8 cellular contexts compared by ENCODE assay signal in genomic region chr7:8190121-8190895, GRCh38.
A peak's percentile ranks its signal among the peaks of the same experiment; 100 is the strongest.
DNase-seq lines count a peak whose midpoint lies in the region; ATAC-seq, FAIRE-seq and TF ChIP-seq lines count a peak whose summit lies in the region.

No MANE protein-coding gene starts in this region.

- no peaks in the 10 kb centered on the region for H3K9me3 Mint-ChIP-seq in T-cell
- no peaks in the 10 kb centered on the region for H3K9me3 Mint-ChIP-seq in mesothelial cell of epicardium

- in situ Hi-C loops in GM12878 (cut with MboI): no loop called here

- no peaks in the 10 kb centered on the region for H3K27me3 Mint-ChIP-seq in T-cell
- H3K27me3 Mint-ChIP-seq in mesothelial cell of epicardium (ENCODE audit: low read depth): no peaks in the 10 kb centered on the region

- H3K4me1 ChIP-seq in GM12878 (ENCODE audit: control insufficient read depth, insufficient read depth, low read length): no peaks in the 10 kb centered on the region

- TF ChIP-seq EP300 in GM12878 (IDR thresholded peaks at IDR 0.05; ENCODE audit: borderline replicate concordance in 1 of 2, control insufficient read depth in 1 of 2, low read depth in 2 of 2, low read length in 2 of 2): no peak

- no peaks in the 10 kb centered on the region for H3K36me3 Mint-ChIP-seq in T-cell
- no peaks in the 10 kb centered on the region for H3K36me3 Mint-ChIP-seq in mesothelial cell of epicardium

- H3K79me2 ChIP-seq in GM12878 (ENCODE audit: control insufficient read depth, insufficient read depth, low read length): no peaks in the 10 kb centered on the region

- no peak overlapping the region for H3K4me2 ChIP-seq in GM12878 (ENCODE audit: control insufficient read depth, insufficient read depth)

- no peaks in the 10 kb centered on the region for H3K36me3 ChIP-seq in GM06990 (ENCODE audit: control insufficient read depth, insufficient read depth, low read length)
- H3K36me3 ChIP-seq in GM12878 (ENCODE audit: control insufficient read depth in 2 of 2, insufficient read depth in 2 of 2, low read length in 1 of 2): no peaks in the 10 kb centered on the region

- H4K20me1 ChIP-seq in GM12878 (ENCODE audit: control insufficient read depth, insufficient read depth): no peaks in the 10 kb centered on the region

- H3K4me1 Mint-ChIP-seq in T-cell (peaks cover 15 to 23% (median 20%) of the 10 kb centered on the region in 3 donors), mesothelial cell of epicardium (peaks cover 19% of the 10 kb centered on the region)

- peak; percentile 97 for TF ChIP-seq RAD21 in GM12878 (IDR thresholded peaks at IDR 0.05; ENCODE audit: insufficient read depth, low read depth, low read length)

- H3K4me3 ChIP-seq in GM06990 (replicated peaks; ENCODE audit: low read depth, low read length) (no peak overlapping the region), GM12878 (no peak overlapping the region)

- H3K27ac Mint-ChIP-seq in T-cell: peak overlapping the region in 1 of 2 donors; percentile 34
- no peak overlapping the region for H3K27ac Mint-ChIP-seq in mesothelial cell of epicardium

- TF ChIP-seq CTCF in GM06990 (IDR thresholded peaks at IDR 0.05; ENCODE audit: insufficient read depth, low read length, poor library complexity, severe bottlenecking) (peak; percentile 75), GM12878 (IDR thresholded peaks at IDR 0.05 in 2 of 3, conservative IDR thresholded peaks at IDR 0.05 in 1 of 3; ENCODE audit: control insufficient read depth in 2 of 3, extremely low read depth in 1 of 3, insufficient read depth in 1 of 3, low read depth in 3 of 3, low read length in 3 of 3) (peak; percentile 66 to 82 (median 81); a peak in 5 of 6 replicates), mesothelial cell of epicardium (IDR thresholded peaks at IDR 0.05; ENCODE audit: unreplicated experiment) (no peak)

- SMC1A ChIA-PET in GM12878 (lab: Charles Lee; ENCODE audit: uncharacterized antibody, unreplicated experiment): interaction anchor here (0.6 to 7.4 kb wide), 60 partner anchors 17 to 1087 kb away, joined by 3 to 113 read pairs (median 4); partner anchors contain the start of genes RPA3 and UMAD1

- peak; percentile 70 for ATAC-seq in GM21737 (IDR thresholded peaks at IDR 0.05; ENCODE audit: unreplicated experiment)
- ATAC-seq in T-cell (replicated peaks in 1 of 4): peak; percentile 60 to 80 (median 76)
- peak; percentile 97 for ATAC-seq in GM12878

- H3K4me3 Mint-ChIP-seq in T-cell: no peak overlapping the region
- no peak overlapping the region for H3K4me3 Mint-ChIP-seq in mesothelial cell of epicardium

- CTCF ChIA-PET in T-cell (lab: Charles Lee): interaction anchor here (0.6 to 4.8 kb wide), 33 partner anchors 8 to 1014 kb away, joined by 3 to 81 read pairs (median 4); no protein-coding TSS in a partner anchor
- CTCF ChIA-PET in GM12878 (lab: Yijun Ruan, JAX): interaction anchor here (0.6 to 5.0 kb wide), 61 partner anchors 8 to 1087 kb away, joined by 3 to 46 read pairs (median 4); partner anchors contain the start of gene UMAD1

- H2AFZ ChIP-seq in GM12878 (ENCODE audit: control insufficient read depth, low read depth, low read length): peak overlapping the region; percentile 73

- peak overlapping the region; percentile 44; the same call in 1 of the 2 replicates for H3K27ac ChIP-seq in GM12878 (ENCODE audit: control insufficient read depth, insufficient read depth)

- DNase-seq in GM06990 (ENCODE audit: extremely low read depth, insufficient read length) (peak; percentile 42), LoVo (ENCODE audit: low spot score) (peak; percentile 27), T-cell (peak; percentile 5 to 78 (median 63)), GM12878 (ENCODE audit: low read depth, low spot score) (peak; percentile 77), mesothelial cell of epicardium (ENCODE audit: low spot score in 2 of 2, unreplicated experiment in 2 of 2) (no peak)
- DNase-seq in stimulated activated CD4-positive, alpha-beta T cell treated with anti-CD3 and anti-CD28 coated beads, Interleukin-4, amount 100 ng/mL, for 24 hours: peak; percentile 74

- H3K9ac ChIP-seq in GM12878 (ENCODE audit: control insufficient read depth, insufficient read depth, low read length): no peak overlapping the region

- intact Hi-C loops in GM12878 (cut with micrococcal nuclease; ENCODE audit: unreplicated experiment): loop anchor here (1.0 to 5.0 kb wide), 7 partner anchors 58 to 508 kb away; partner anchors contain the start of gene GLCCI1

- no peaks in the 10 kb centered on the region for H3K9me3 ChIP-seq in GM12878 (replicated peaks; ENCODE audit: control insufficient read depth, insufficient read depth, low read length)

- TF ChIP-seq POLR2A in GM12878 (IDR thresholded peaks at IDR 0.05; ENCODE audit: low read depth, low read length): no peak

- POLR2A ChIA-PET in T-cell (lab: Charles Lee) (interaction anchor here in 1 of 2 donors (0.5 to 0.6 kb wide), 2 partner anchors 36 to 238 kb away, joined by 3 to 5 read pairs; no protein-coding TSS in a partner anchor), GM12878 (lab: Charles Lee) (interaction anchor here (1.0 to 5.3 kb wide), 14 partner anchors 12 to 509 kb away, joined by 3 to 35 read pairs (median 4); partner anchors contain the start of gene GLCCI1)

- 16% methylated on average over 4 of the region's 4 CpGs for WGBS in GM12878 (ENCODE audit: insufficient coverage, insufficient replicate concordance, low lambda C conversion rate, missing lambda C conversion rate)

- RAD21 ChIA-PET in GM12878 (lab: Charles Lee; ENCODE audit: unreplicated experiment): interaction anchor here (0.5 to 6.8 kb wide), 49 partner anchors 9 to 766 kb away, joined by 3 to 86 read pairs (median 5); partner anchors contain the start of genes GLCCI1 and UMAD1

- FAIRE-seq in GM12878 (lab: Jason Lieb, UNC) (peak; percentile 95), islet of Langerhans (lab: Jason Lieb, UNC) (peak; percentile 72)

- no TSS peak for BruUV-seq in GM12878 (replicated peaks; lab: Mats Ljungman, UMichigan)

- H3K27me3 ChIP-seq in GM06990 (replicated peaks; ENCODE audit: control insufficient read depth, insufficient read depth, low read length) (no peaks in the 10 kb centered on the region), GM12878 (replicated peaks in 1 of 2; ENCODE audit: control insufficient read depth in 2 of 2, insufficient read depth in 2 of 2, low read length in 1 of 2) (no peaks in the 10 kb centered on the region)

TF ChIP-seq in GM12878, 131 proteins besides CTCF, POLR2A, EP300 and RAD21 (continues in another document):
- no peak for TF ChIP-seq E2F4 (IDR thresholded peaks at IDR 0.05; ENCODE audit: low read depth, low read length)
- TF ChIP-seq MEF2A (IDR thresholded peaks at IDR 0.05; ENCODE audit: insufficient read depth, low read depth, low read length): 0 out of 2 replicates have a peak, but pooled peaks have one; percentile 49
- TF ChIP-seq SMARCA5 (IDR thresholded peaks at IDR 0.05): peak; percentile 80; the same call in 1 of the 2 replicates
- TF ChIP-seq FOXM1 (IDR thresholded peaks at IDR 0.05; ENCODE audit: low read depth, low read length): peak; percentile 77
- TF ChIP-seq RUNX3 (IDR thresholded peaks at IDR 0.05; ENCODE audit: low read length): peak; percentile 25; the same call in 1 of the 2 replicates
- TF ChIP-seq MXI1 (IDR thresholded peaks at IDR 0.05; ENCODE audit: low read depth, low read length): no peak
- no peak for TF ChIP-seq YBX1 (IDR thresholded peaks at IDR 0.05)
- peak; percentile 93 for TF ChIP-seq ZNF24 (IDR thresholded peaks at IDR 0.05)
- peak; percentile 43 for TF ChIP-seq MEF2B (IDR thresholded peaks at IDR 0.05; ENCODE audit: partially characterized antibody, poor library complexity, severe bottlenecking)
- peak; percentile 66; the same call in 1 of the 2 replicates for TF ChIP-seq NFIC (IDR thresholded peaks at IDR 0.05; ENCODE audit: low read depth, low read length)
- peak; percentile 81 for TF ChIP-seq SKIL (IDR thresholded peaks at IDR 0.05; ENCODE audit: low read depth, poor library complexity, severe bottlenecking)
- TF ChIP-seq IKZF2 (IDR thresholded peaks at IDR 0.05): peak in 1 of 2 experiments; percentile 23; a peak in 2 of 4 replicates
- TF ChIP-seq SMAD1 (IDR thresholded peaks at IDR 0.05; ENCODE audit: low read depth, partially characterized antibody): no peak
- peak; percentile 41; the same call in 1 of the 2 replicates for TF ChIP-seq IKZF1 (conservative IDR thresholded peaks at IDR 0.05)
- no peak for TF ChIP-seq PKNOX1 (IDR thresholded peaks at IDR 0.05)
- no peak for TF ChIP-seq ZSCAN29 (IDR thresholded peaks at IDR 0.05)

Comparison
In these comparisons a context has a peak if more than half of its experiments do, and no peak if none do; other contexts are left out.
1. DNase-seq: peak in GM06990 (single experiment), LoVo (single experiment), T-cell (34 of 34), GM12878 (single experiment) and stimulated activated CD4-positive, alpha-beta T cell treated with anti-CD3 and anti-CD28 coated beads, Interleukin-4, amount 100 ng/mL, for 24 hours (single experiment); none in mesothelial cell of epicardium (0 of 2).
2. Peak in every context shown above with its lines, with median percentiles within 50 percentile points of each other: ATAC-seq.